10 cellular contexts compared by ENCODE assay signal in the genomic region with DNA sequence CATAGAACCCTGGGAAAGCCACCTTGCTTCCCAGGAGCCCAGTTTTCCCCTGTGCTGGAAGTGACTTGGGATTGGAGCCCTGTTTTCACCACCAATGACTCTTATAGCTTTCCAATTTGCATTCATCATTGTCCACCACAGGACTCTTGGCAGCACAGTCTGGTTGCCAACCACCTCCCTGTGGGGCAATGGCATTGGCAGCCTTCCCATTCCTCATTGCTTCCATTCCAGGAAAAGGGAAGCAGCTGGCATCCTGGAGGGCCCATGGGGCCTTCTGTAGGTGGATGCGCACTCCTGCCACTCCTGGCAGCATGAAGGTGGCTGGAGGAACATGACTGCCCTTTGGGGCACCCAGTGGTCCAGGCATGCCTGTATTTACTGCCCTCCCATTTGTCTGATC. TPM values are rescaled to one million over a fixed set of nuclear protein-coding genes. Genes with fewer than 3 reads are reported as not detected.
A peak's percentile ranks its signal among the peaks of the same experiment; 100 is the strongest.
DNase-seq lines count a peak whose midpoint lies in the region; ATAC-seq lines count a peak whose summit lies in the region.
"Had no signal": no experiment of that assay in that cellular context is flagged by ENCODE, and none has a peak within 500 bp of the region (broad histone marks: within the 10 kb centered on the region; RNA-seq: fewer than 3 reads in every experiment).

No MANE protein-coding gene starts in this region.

- DNase-seq in NCI-H2196 (lab: John Stamatoyannopoulos, UW; ENCODE audit: unreplicated experiment) (peak; percentile 47), NCI-H2196 treated with DMSO at 0.1 percent for 48 hours (lab: John Stamatoyannopoulos, UW; ENCODE audit: unreplicated experiment) (no peak), hepatic stellate cell (ENCODE audit: low spot score) (peak; percentile 45), aorta (peak; percentile 83 to 89)
- no peak for DNase-seq in effector memory CD4-positive, alpha-beta T cell
- no peak for DNase-seq in activated T-cell treated with anti-CD3 and anti-CD28 coated beads, Interleukin-2, amount 50 U/mL, for 24 hours
- DNase-seq: activated CD4-positive, CD25-positive, alpha-beta regulatory T cell; stimulated activated naive CD8-positive, alpha-beta T cell treated with anti-CD3 and anti-CD28 coated beads, Interleukin-15, amount 100 ng/mL, for 72 hours had no signal

- H3K27me3 ChIP-seq in aorta (ENCODE audit: control insufficient read depth in 1 of 2, insufficient read depth in 2 of 2, low read length in 1 of 2): no peaks in the 10 kb centered on the region
- no peaks in the 10 kb centered on the region for H3K27me3 ChIP-seq in effector memory CD4-positive, alpha-beta T cell (replicated peaks; ENCODE audit: control insufficient read depth, insufficient read depth, low read length, poor library complexity, severe bottlenecking)

- H3K9me3 ChIP-seq in aorta (ENCODE audit: control insufficient read depth, low read length): no peaks in the 10 kb centered on the region
- H3K9me3 ChIP-seq in effector memory CD4-positive, alpha-beta T cell (ENCODE audit: control insufficient read depth, low read length): no peaks in the 10 kb centered on the region

- no peak overlapping the region for H3K4me3 Mint-ChIP-seq in activated T-cell treated with anti-CD3 and anti-CD28 coated beads, Interleukin-2, amount 50 U/mL, for 24 hours
- H3K4me3 Mint-ChIP-seq: stimulated activated naive CD8-positive, alpha-beta T cell treated with anti-CD3 and anti-CD28 coated beads, Interleukin-15, amount 100 ng/mL, for 72 hours had no signal

- no peaks in the 10 kb centered on the region for H3K36me3 Mint-ChIP-seq in activated T-cell treated with anti-CD3 and anti-CD28 coated beads, Interleukin-2, amount 50 U/mL, for 24 hours (ENCODE audit: low read depth)

- intact Hi-C loops in aorta (cut with DNase I): loop anchor here in 1 of 2 donors (2.0 kb wide), 1 partner anchor 32 kb away; no protein-coding TSS in a partner anchor

- no peaks in the 10 kb centered on the region for H3K9me3 Mint-ChIP-seq in activated T-cell treated with anti-CD3 and anti-CD28 coated beads, Interleukin-2, amount 50 U/mL, for 24 hours
- H3K9me3 Mint-ChIP-seq: stimulated activated naive CD8-positive, alpha-beta T cell treated with anti-CD3 and anti-CD28 coated beads, Interleukin-15, amount 100 ng/mL, for 72 hours had no signal

- H3K27me3 Mint-ChIP-seq in activated T-cell treated with anti-CD3 and anti-CD28 coated beads, Interleukin-2, amount 50 U/mL, for 24 hours: peaks cover 2% of the 10 kb centered on the region

- no peak overlapping the region for H3K4me3 ChIP-seq in aorta (ENCODE audit: low read length in 2 of 2)
- no peak overlapping the region for H3K4me3 ChIP-seq in effector memory CD4-positive, alpha-beta T cell (ENCODE audit: insufficient read depth, low read depth, low read length, poor library complexity, severe bottlenecking)

- H3K4me1 Mint-ChIP-seq in activated T-cell treated with anti-CD3 and anti-CD28 coated beads, Interleukin-2, amount 50 U/mL, for 24 hours (ENCODE audit: low read depth): no peaks in the 10 kb centered on the region

- peaks cover 0 to 9% of the 10 kb centered on the region in 2 donors for H3K36me3 ChIP-seq in aorta (ENCODE audit: control insufficient read depth in 1 of 2, insufficient read depth in 2 of 2, low read length in 1 of 2)
- H3K36me3 ChIP-seq in effector memory CD4-positive, alpha-beta T cell (ENCODE audit: control insufficient read depth, insufficient read depth, low read length): no peaks in the 10 kb centered on the region

- 10 to 13% methylated on average over 1 of the region's 1 CpG for WGBS in aorta, 2 donors

- H3K4me1 ChIP-seq in aorta (ENCODE audit: control insufficient read depth in 1 of 2, insufficient read depth in 2 of 2, low read length in 2 of 2): peaks cover 2 to 5% of the 10 kb centered on the region in 2 donors
- H3K4me1 ChIP-seq in effector memory CD4-positive, alpha-beta T cell (ENCODE audit: control insufficient read depth, insufficient read depth, low read length, poor library complexity, severe bottlenecking): no peaks in the 10 kb centered on the region

- no peak overlapping the region for H3K27ac Mint-ChIP-seq in activated T-cell treated with anti-CD3 and anti-CD28 coated beads, Interleukin-2, amount 50 U/mL, for 24 hours
- H3K27ac Mint-ChIP-seq: stimulated activated naive CD8-positive, alpha-beta T cell treated with anti-CD3 and anti-CD28 coated beads, Interleukin-15, amount 100 ng/mL, for 72 hours had no signal

- ATAC-seq in aorta (ENCODE audit: low FRiP score) (peak; percentile 61), GM21528 (IDR thresholded peaks at IDR 0.05; ENCODE audit: low FRiP score, unreplicated experiment) (no peak)
- ATAC-seq: stimulated activated naive CD8-positive, alpha-beta T cell treated with anti-CD3 and anti-CD28 coated beads, Interleukin-15, amount 100 ng/mL, for 72 hours had no signal

- peak overlapping the region; percentile 43 for H3K27ac ChIP-seq in angular gyrus (ENCODE audit: low read depth, low read length)
- peak overlapping the region; percentile 15 to 93 for H3K27ac ChIP-seq in aorta (ENCODE audit: low read depth in 1 of 2, low read length in 2 of 2)
- no peak overlapping the region for H3K27ac ChIP-seq in effector memory CD4-positive, alpha-beta T cell (ENCODE audit: insufficient read depth, low read length, poor library complexity, severe bottlenecking)

RNA-seq across cellular contexts. Expression of gene FEM1B, which starts 57.7 kb away (rescaled TPM):
- 10 to 100 TPM; 76.0 to 96.3 TPM for total RNA-seq in aorta
- 10 to 100 TPM; 11.3 to 14.2 TPM for polyA plus RNA-seq in aorta

Comparison
In these comparisons a context has a peak if more than half of its experiments do, and no peak if none do; other contexts are left out.
1. DNase-seq: peak in NCI-H2196 (single experiment), hepatic stellate cell (single experiment) and aorta (2 of 2); none in NCI-H2196 treated with DMSO at 0.1 percent for 48 hours (single experiment), effector memory CD4-positive, alpha-beta T cell (0 of 3) and activated T-cell treated with anti-CD3 and anti-CD28 coated beads, Interleukin-2, amount 50 U/mL, for 24 hours (single experiment).